In the genomic region with DNA sequence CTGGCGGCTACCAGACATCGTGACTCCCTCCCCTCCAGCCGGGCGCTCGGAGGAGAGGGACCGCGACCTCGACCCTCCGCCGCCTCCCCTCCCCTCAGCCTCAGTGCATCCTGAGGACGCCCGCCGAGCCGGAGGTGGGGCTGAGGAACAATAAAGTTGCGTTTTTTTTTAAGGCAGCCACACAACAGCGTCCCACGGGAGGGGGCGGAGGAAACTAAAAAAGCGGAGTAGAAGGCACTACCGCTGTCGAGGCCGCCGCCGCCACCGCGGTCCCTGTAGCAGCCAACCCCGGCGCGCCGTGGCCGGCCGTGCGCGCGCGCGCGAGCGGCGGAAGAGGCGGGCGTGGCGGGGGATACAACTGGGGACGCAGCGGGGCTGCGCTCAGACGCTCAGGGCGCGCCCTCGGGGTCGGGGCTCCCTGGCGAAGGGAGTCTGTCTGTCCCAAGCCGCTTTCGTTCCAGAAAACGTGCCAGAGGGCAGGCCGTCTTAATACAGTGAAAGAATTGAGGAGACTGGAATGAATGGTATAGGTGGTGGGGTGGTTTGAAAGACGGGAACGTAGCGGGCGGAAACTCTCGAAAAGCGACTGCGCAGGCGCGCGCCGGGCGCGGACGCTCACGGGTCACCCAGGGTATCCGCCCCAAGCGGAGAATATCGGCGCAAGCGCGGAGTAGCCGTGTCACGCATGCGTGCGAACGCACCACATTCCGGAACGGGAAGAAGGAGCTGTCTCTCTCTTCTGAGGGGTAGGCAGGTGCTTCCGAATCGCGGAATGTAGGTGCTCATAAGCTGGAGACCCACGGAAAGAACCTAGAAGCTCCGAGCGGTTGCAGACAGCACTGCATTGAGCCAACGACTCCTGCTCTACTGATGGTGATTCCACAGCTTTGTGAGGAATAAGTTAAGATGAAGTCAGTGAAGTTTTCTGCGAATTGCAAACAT, we compare ENCODE assay signal across 1 cellular context.
TF ChIP-seq lines count a peak whose summit lies in the region.

Gene COP1, minus strand, starts transcription at position 326 of the 942 bp plus-strand sequence. Its CDS starts 308 bp downstream, at position 18.

TF ChIP-seq in WTC11, 78 proteins besides CTCF, POLR2A, EP300 and RAD21 (continued from another document):
- TF ChIP-seq ZNF281 (CRISPR knock-in tag; IDR thresholded peaks at IDR 0.05), result no peak
- TF ChIP-seq TCF7 (CRISPR knock-in tag; IDR thresholded peaks at IDR 0.05; ENCODE audit: low read depth), result no peak
- no peak for TF ChIP-seq ZNF416 (CRISPR knock-in tag; IDR thresholded peaks at IDR 0.05)
- TF ChIP-seq FOXJ3 (CRISPR knock-in tag; IDR thresholded peaks at IDR 0.05; ENCODE audit: borderline replicate concordance), result no peak
- no peak for TF ChIP-seq FOXP1 (CRISPR knock-in tag; IDR thresholded peaks at IDR 0.05; ENCODE audit: borderline replicate concordance)
- no peak for TF ChIP-seq ZBTB21 (CRISPR knock-in tag; IDR thresholded peaks at IDR 0.05; ENCODE audit: borderline replicate concordance)
- TF ChIP-seq, protein P1, sequence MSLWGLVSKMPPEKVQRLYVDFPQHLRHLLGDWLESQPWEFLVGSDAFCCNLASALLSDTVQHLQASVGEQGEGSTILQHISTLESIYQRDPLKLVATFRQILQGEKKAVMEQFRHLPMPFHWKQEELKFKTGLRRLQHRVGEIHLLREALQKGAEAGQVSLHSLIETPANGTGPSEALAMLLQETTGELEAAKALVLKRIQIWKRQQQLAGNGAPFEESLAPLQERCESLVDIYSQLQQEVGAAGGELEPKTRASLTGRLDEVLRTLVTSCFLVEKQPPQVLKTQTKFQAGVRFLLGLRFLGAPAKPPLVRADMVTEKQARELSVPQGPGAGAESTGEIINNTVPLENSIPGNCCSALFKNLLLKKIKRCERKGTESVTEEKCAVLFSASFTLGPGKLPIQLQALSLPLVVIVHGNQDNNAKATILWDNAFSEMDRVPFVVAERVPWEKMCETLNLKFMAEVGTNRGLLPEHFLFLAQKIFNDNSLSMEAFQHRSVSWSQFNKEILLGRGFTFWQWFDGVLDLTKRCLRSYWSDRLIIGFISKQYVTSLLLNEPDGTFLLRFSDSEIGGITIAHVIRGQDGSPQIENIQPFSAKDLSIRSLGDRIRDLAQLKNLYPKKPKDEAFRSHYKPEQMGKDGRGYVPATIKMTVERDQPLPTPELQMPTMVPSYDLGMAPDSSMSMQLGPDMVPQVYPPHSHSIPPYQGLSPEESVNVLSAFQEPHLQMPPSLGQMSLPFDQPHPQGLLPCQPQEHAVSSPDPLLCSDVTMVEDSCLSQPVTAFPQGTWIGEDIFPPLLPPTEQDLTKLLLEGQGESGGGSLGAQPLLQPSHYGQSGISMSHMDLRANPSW (CRISPR knock-in tag; conservative IDR thresholded peaks at IDR 0.05; ENCODE audit: low read depth), result no peak
- TF ChIP-seq E2F5 (CRISPR knock-in tag; IDR thresholded peaks at IDR 0.05), result peak; percentile 89
- no peak for TF ChIP-seq MXD4 (CRISPR knock-in tag; IDR thresholded peaks at IDR 0.05; ENCODE audit: borderline replicate concordance)
- no peak for TF ChIP-seq JUN (CRISPR knock-in tag; IDR thresholded peaks at IDR 0.05)
- peak; percentile 56 for TF ChIP-seq ETV6 (CRISPR knock-in tag; IDR thresholded peaks at IDR 0.05)
- no peak for TF ChIP-seq SMAD3 (CRISPR knock-in tag; IDR thresholded peaks at IDR 0.05; ENCODE audit: borderline replicate concordance)
- TF ChIP-seq KAT7 (CRISPR knock-in tag; IDR thresholded peaks at IDR 0.05; ENCODE audit: borderline replicate concordance), result no peak
